9 cellular contexts compared by ENCODE assay signal in the genomic region with DNA sequence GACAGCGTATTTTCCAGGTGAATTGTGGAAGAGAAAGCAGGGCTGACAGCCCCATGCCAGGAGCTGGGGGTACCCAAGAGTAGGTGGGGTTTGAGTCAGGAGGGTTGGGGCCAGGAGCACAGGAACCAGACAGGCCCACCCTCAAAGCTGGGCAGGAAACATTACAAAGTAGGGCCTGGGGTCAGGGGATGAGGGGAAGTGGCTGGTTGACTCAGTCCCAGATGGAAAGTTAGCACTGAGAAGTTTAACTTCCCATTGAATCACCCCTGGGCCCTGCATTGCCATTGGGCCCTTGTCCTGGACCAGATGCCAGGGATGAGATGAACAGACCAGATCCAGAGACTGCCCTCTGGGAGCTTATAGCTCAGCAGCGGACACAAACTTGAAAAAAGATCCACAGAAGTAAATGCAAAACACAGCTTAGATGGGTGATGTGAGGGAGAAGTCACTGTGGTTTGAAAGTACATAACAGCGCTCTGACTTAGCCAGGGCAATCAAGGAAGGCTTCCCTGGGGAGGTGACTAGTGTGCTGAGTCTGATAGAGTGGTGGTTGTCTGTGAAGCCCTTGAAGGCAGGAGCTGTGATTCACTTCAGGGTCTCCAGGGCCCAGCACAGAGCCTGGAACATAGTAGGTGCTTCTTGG. TPM values are rescaled to one million over a fixed set of nuclear protein-coding genes. Genes with fewer than 3 reads are reported as not detected.
DNase-seq lines count a peak whose midpoint lies in the region; ATAC-seq, FAIRE-seq and TF ChIP-seq lines count a peak whose summit lies in the region.
"Had no signal": no experiment of that assay in that cellular context is flagged by ENCODE, and none has a peak within 500 bp of the region (broad histone marks: within the 10 kb centered on the region; RNA-seq: fewer than 3 reads in every experiment).

No MANE protein-coding gene starts in this region.

- H4K12ac ChIP-seq in trophoblast cell (ENCODE audit: low read depth, low read length) = no peak overlapping the region

- H2BK120ac ChIP-seq in H1 (replicated peaks; ENCODE audit: low read depth, low read length) = no peak overlapping the region
- H2BK120ac ChIP-seq in trophoblast cell (ENCODE audit: insufficient read depth, low read length, poor library complexity) = no peak overlapping the region

- H3K27ac ChIP-seq in CD4-positive, alpha-beta T cell (ENCODE audit: low read depth, low read length) = no peak overlapping the region
- no peak overlapping the region for H3K27ac ChIP-seq in H1 (ENCODE audit: low read depth, low read length)
- H3K27ac ChIP-seq in trophoblast cell (ENCODE audit: low read depth, low read length) = no peak overlapping the region

- no peak for TF ChIP-seq CTCF in CD4-positive, alpha-beta T cell (IDR thresholded peaks at IDR 0.05)
- TF ChIP-seq CTCF in NB4 (IDR thresholded peaks at IDR 0.05; ENCODE audit: low read depth, low read length) (no peak), H1 (IDR thresholded peaks at IDR 0.05; ENCODE audit: control extremely low read depth in 1 of 3, insufficient read depth in 1 of 3, low read depth in 1 of 3, low read length in 3 of 3) (no peak)

- POLR2A ChIA-PET in CD4-positive, alpha-beta T cell (lab: Charles Lee) = interaction anchor here (0.7 to 3.5 kb wide), 5 partner anchors 10 to 64 kb away, joined by 3 to 39 read pairs (median 6); a partner anchor contains a TSS
- POLR2A ChIA-PET in H1 (lab: Charles Lee; ENCODE audit: partially characterized antibody) = interaction anchor here (0.8 to 6.6 kb wide), 5 partner anchors 10 to 194 kb away, joined by 3 to 65 read pairs (median 3); no protein-coding TSS in a partner anchor

- H2BK12ac ChIP-seq in H1 (ENCODE audit: low read depth, low read length) = 0 out of 2 replicates have a peak overlapping the region, but pooled peaks have one; percentile 27
- no peak overlapping the region for H2BK12ac ChIP-seq in trophoblast cell (ENCODE audit: low read length)

- intact Hi-C loops in CD4-positive, alpha-beta T cell (cut with DNase I, micrococcal nuclease) = loop anchor here (5.0 to 10.0 kb wide), 3 partner anchors 61 to 113 kb away; a partner anchor contains a TSS

- H3K23ac ChIP-seq in H1 (ENCODE audit: insufficient read length) (no peak overlapping the region), trophoblast cell (ENCODE audit: low read length) (no peak overlapping the region)

- H3K4me3 Mint-ChIP-seq in CD4-positive, alpha-beta T cell = peak overlapping the region; percentile 89

- H3K9me3 ChIP-seq in CD4-positive, alpha-beta T cell (ENCODE audit: control insufficient read depth, low read length) = no peaks in the 10 kb centered on the region
- no peaks in the 10 kb centered on the region for H3K9me3 ChIP-seq in H1 (ENCODE audit: insufficient read depth in 2 of 2, low read depth in 1 of 2, low read length in 1 of 2)
- no peaks in the 10 kb centered on the region for H3K9me3 ChIP-seq in trophoblast cell (ENCODE audit: insufficient read depth, low read depth, low read length)

- H3K27ac Mint-ChIP-seq in CD4-positive, alpha-beta T cell = peak overlapping the region; percentile 71

- H2AK5ac ChIP-seq in H1 (ENCODE audit: low read depth, low read length) (no peak overlapping the region), trophoblast cell (ENCODE audit: low read length) (no peak overlapping the region)

- peaks cover 17% of the 10 kb centered on the region for H3K23me2 ChIP-seq in H1 (ENCODE audit: low read depth, low read length)

- no peak for TF ChIP-seq POLR2A in NB4 (IDR thresholded peaks at IDR 0.05; ENCODE audit: extremely low read depth, insufficient read length)
- TF ChIP-seq POLR2A in H1 (IDR thresholded peaks at IDR 0.05; ENCODE audit: control extremely low read depth in 1 of 2, low read depth in 2 of 2, low read length in 2 of 2) = peak in 1 of 2 experiments; percentile 26; a peak in 1 of 3 replicates

- TF ChIP-seq EP300 in H1 (IDR thresholded peaks at IDR 0.05; ENCODE audit: borderline replicate concordance in 1 of 2, low read depth in 2 of 2, low read length in 2 of 2) = no peak

- no peak overlapping the region for H3K4ac ChIP-seq in H1 (replicated peaks; ENCODE audit: insufficient read length, low read depth, low read length)
- H3K4ac ChIP-seq in trophoblast cell (ENCODE audit: low read depth, low read length) = peak overlapping the region; percentile 76

- H2AFZ ChIP-seq in H1 (ENCODE audit: low read length) (no peak overlapping the region), trophoblast cell (ENCODE audit: insufficient read depth, low read length, poor library complexity) (no peak overlapping the region)

- H3K4me1 Mint-ChIP-seq in CD4-positive, alpha-beta T cell (ENCODE audit: low read depth) = peaks cover 26% of the 10 kb centered on the region

- no peaks in the 10 kb centered on the region for H3K27me3 Mint-ChIP-seq in CD4-positive, alpha-beta T cell

- H3K4me3 ChIP-seq in NB4 (ENCODE audit: low read depth, low read length) = no peak overlapping the region
- H3K4me3 ChIP-seq in H1 (ENCODE audit: extremely low read depth in 1 of 4, insufficient read depth in 2 of 4, low read depth in 3 of 4, low read length in 4 of 4) = peak overlapping the region in 2 of 4 experiments; percentile 66 to 82; a peak in 3 of 8 replicates
- no peak overlapping the region for H3K4me3 ChIP-seq in trophoblast cell (ENCODE audit: low read depth, low read length)

- H4K91ac ChIP-seq in H1 (replicated peaks; ENCODE audit: insufficient read length, low read length) = no peak overlapping the region
- H4K91ac ChIP-seq in trophoblast cell (ENCODE audit: low read depth, low read length) = no peak overlapping the region

- no peak overlapping the region for H2BK20ac ChIP-seq in H1 (ENCODE audit: low read length)

- H4K20me1 ChIP-seq in H1 (replicated peaks in 1 of 2; ENCODE audit: control insufficient read depth in 1 of 2, insufficient read depth in 2 of 2, low read length in 2 of 2) = peaks cover 7 to 11% of the 10 kb centered on the region in 2 experiments

- H3K14ac ChIP-seq in H1 (ENCODE audit: insufficient read length) (no peak overlapping the region), trophoblast cell (ENCODE audit: low read length) (no peak overlapping the region)

- H3K79me1 ChIP-seq in H1 (ENCODE audit: low read depth, low read length) (no peaks in the 10 kb centered on the region), trophoblast cell (ENCODE audit: low read length) (peaks cover 17% of the 10 kb centered on the region)

- H3K79me2 ChIP-seq in H1 (ENCODE audit: control insufficient read depth in 1 of 2, insufficient read depth in 2 of 2, low read length in 2 of 2) = peaks cover 2 to 21% of the 10 kb centered on the region in 2 experiments; a peak in 2 of 4 replicates
- H3K79me2 ChIP-seq in trophoblast cell (ENCODE audit: control insufficient read depth, insufficient read depth, low read length, poor library complexity) = peaks cover 13% of the 10 kb centered on the region

- no peak overlapping the region for H3K56ac ChIP-seq in H1 (replicated peaks; ENCODE audit: insufficient read length, low read depth, low read length)

- H3K9ac ChIP-seq in H1 (replicated peaks in 1 of 4; ENCODE audit: extremely low read depth in 1 of 4, low read depth in 3 of 4, low read length in 3 of 4) (no peak overlapping the region), trophoblast cell (ENCODE audit: low read length) (no peak overlapping the region)

- H3K36me3 ChIP-seq in H1 (ENCODE audit: control insufficient read depth in 2 of 4, insufficient read depth in 4 of 4, low read length in 3 of 4) (no peaks in the 10 kb centered on the region), trophoblast cell (ENCODE audit: control insufficient read depth in 1 of 2, insufficient read depth in 2 of 2, low read length in 2 of 2) (peaks cover 0 to 10% of the 10 kb centered on the region in 2 experiments)

- ATAC-seq in CD4-positive, alpha-beta T cell (ENCODE audit: poor library complexity) = no peak
- ATAC-seq in HG02798 (IDR thresholded peaks at IDR 0.05; ENCODE audit: poor library complexity, unreplicated experiment) (no peak), HG03354 (IDR thresholded peaks at IDR 0.05; ENCODE audit: poor library complexity, severe bottlenecking, unreplicated experiment) (no peak), GM18870 (IDR thresholded peaks at IDR 0.05; ENCODE audit: unreplicated experiment) (no peak)

- H3K4me2 ChIP-seq in H1 (ENCODE audit: insufficient read depth in 1 of 2, low read depth in 2 of 2, low read length in 2 of 2) (peak overlapping the region; percentile 76 to 90; a peak in 3 of 4 replicates), trophoblast cell (ENCODE audit: low read length) (peak overlapping the region; percentile 96)

- H4K8ac ChIP-seq in H1 (ENCODE audit: extremely low read depth, insufficient read depth, low read length) (no peak overlapping the region), trophoblast cell (ENCODE audit: low read depth, low read length) (no peak overlapping the region)

- no peak for TF ChIP-seq RAD21 in H1 (IDR thresholded peaks at IDR 0.05 in 1 of 2, conservative IDR thresholded peaks at IDR 0.05 in 1 of 2; ENCODE audit: low read depth in 2 of 2, low read length in 2 of 2)

- H3K9me3 Mint-ChIP-seq in CD4-positive, alpha-beta T cell = no peaks in the 10 kb centered on the region

- CTCF ChIA-PET in CD4-positive, alpha-beta T cell (lab: Charles Lee) = no interaction called here
- CTCF ChIA-PET in H1 (lab: Charles Lee; ENCODE audit: partially characterized antibody) = interaction anchor here (0.6 to 2.8 kb wide), 13 partner anchors 8 to 152 kb away, joined by 3 to 12 read pairs (median 3); no protein-coding TSS in a partner anchor

- peaks cover 0 to 10% (median 6%) of the 10 kb centered on the region in 4 experiments; a peak in 6 of 7 replicates for H3K4me1 ChIP-seq in H1 (replicated peaks in 1 of 4; ENCODE audit: control insufficient read depth in 3 of 4, insufficient read depth in 4 of 4, low read length in 3 of 4)
- peaks cover 12% of the 10 kb centered on the region in 2 experiments for H3K4me1 ChIP-seq in trophoblast cell (ENCODE audit: control insufficient read depth in 1 of 2, insufficient read depth in 2 of 2, low read length in 2 of 2)

- H4K5ac ChIP-seq in H1 (ENCODE audit: insufficient read length, low read depth, low read length) = no peak overlapping the region

- FAIRE-seq in H1 (lab: Jason Lieb, UNC) = no peak

- H3K18ac ChIP-seq in H1 (ENCODE audit: extremely low read depth, low read length) (no peak overlapping the region), trophoblast cell (ENCODE audit: low read length) (no peak overlapping the region)

- H3K27me3 ChIP-seq in CD4-positive, alpha-beta T cell (ENCODE audit: control insufficient read depth, insufficient read depth, low read length) = no peaks in the 10 kb centered on the region
- peaks cover 0 to 14% (median 11%) of the 10 kb centered on the region in 4 experiments; a peak in 5 of 7 replicates for H3K27me3 ChIP-seq in H1 (replicated peaks in 1 of 4; ENCODE audit: control insufficient read depth in 3 of 4, extremely low read depth in 1 of 4, insufficient read depth in 3 of 4, low read length in 3 of 4)
- no peaks in the 10 kb centered on the region for H3K27me3 ChIP-seq in trophoblast cell (ENCODE audit: insufficient read depth, low read length)

- H2BK15ac ChIP-seq in H1 (ENCODE audit: low read length) = 0 out of 2 replicates have a peak overlapping the region, but pooled peaks have one; percentile 29

- 80% methylated on average over 3 of the region's 3 CpGs; no CpG with 5 or more reads in 1 of the 2 experiments for WGBS in H1 (ENCODE audit: extremely low coverage in 1 of 2, insufficient coverage in 1 of 2, insufficient read length in 1 of 2, insufficient replicate concordance in 2 of 2, low coverage in 1 of 2, low lambda C conversion rate in 2 of 2, missing lambda C conversion rate in 1 of 2), 2 experiments
- WGBS in trophoblast cell (ENCODE audit: extremely low coverage, insufficient coverage, insufficient read length) = no CpG with 5 or more reads among the region's 3 CpGs

- no peak overlapping the region for H2BK5ac ChIP-seq in H1 (ENCODE audit: low read depth, low read length)
- H2BK5ac ChIP-seq in trophoblast cell (ENCODE audit: low read depth, low read length, poor library complexity) = no peak overlapping the region

- H3K36me3 Mint-ChIP-seq in CD4-positive, alpha-beta T cell (ENCODE audit: low read depth) = no peaks in the 10 kb centered on the region

- no peak for DNase-seq in CD4-positive, alpha-beta T cell
- DNase-seq in NB4 (ENCODE audit: low read depth) (peak; percentile 39), H1 (ENCODE audit: low read depth in 1 of 2, low spot score in 2 of 2) (no peak), trophoblast cell (peak in 1 of 2 donors; percentile 30), middle frontal gyrus (ENCODE audit: extremely low spot score, low spot score) (no peak)
- DNase-seq: NCI-H524 treated with DMSO at 0.1 percent for 48 hours had no signal

RNA-seq across cellular contexts. Expression of a gene that starts 2.2 kb away (rescaled TPM):
- 10 to 100 TPM; 25.6 to 27.3 TPM for total RNA-seq in CD4-positive, alpha-beta T cell
- 6.2 and 6.3 TPM in 2 replicates for total RNA-seq in H1 (2021; fragmentation: NEBNext Ultra II Directional; extraction: Animal tissue kit (Norgen Biotek cat#: 25700))
- polyA plus RNA-seq in H1 (2011; rRNA removed) = 1.5 and 2.4 TPM in 2 replicates
- 2.9 TPM for polyA plus RNA-seq in H1 (2011; cell fraction: cytosol; rRNA removed)
- 2.1 TPM for polyA plus RNA-seq in H1 (2011; cell fraction: nucleus; rRNA removed)
- polyA plus RNA-seq in H1 (2012, experiment 1 of 2) = 3.3 to 4.4 TPM (median 4.0 TPM) in 4 replicates
- polyA plus RNA-seq in H1 (2012, experiment 2 of 2) = 4.4 TPM
- polyA plus RNA-seq in H1 (2013, experiment 1 of 2) = 4.0 TPM
- 4.0 TPM for polyA plus RNA-seq in H1 (2013, experiment 2 of 2)
- polyA minus RNA-seq in H1 (2011; rRNA and poly(A)+ RNA removed) = 1.0 and 1.3 TPM in 2 replicates
- polyA minus RNA-seq in H1 (2011; cell fraction: cytosol; rRNA and poly(A)+ RNA removed) = 3.1 TPM
- 4.4 TPM for polyA minus RNA-seq in H1 (2011; cell fraction: nucleus; rRNA and poly(A)+ RNA removed)
- polyA plus RNA-seq in trophoblast cell (2013) = 36.7 and 39.8 TPM in 2 replicates

RNA-seq across cellular contexts. Expression of a gene that starts 22.3 kb away (rescaled TPM):
- total RNA-seq in CD4-positive, alpha-beta T cell = 10 to 100 TPM; 48.8 to 50.2 TPM
- total RNA-seq in H1 (2021; fragmentation: NEBNext Ultra II Directional; extraction: Animal tissue kit (Norgen Biotek cat#: 25700)) = 13.2 and 14.2 TPM in 2 replicates
- 21.0 and 36.0 TPM in 2 replicates for polyA plus RNA-seq in H1 (2011; rRNA removed)
- polyA plus RNA-seq in H1 (2011; cell fraction: cytosol; rRNA removed) = 22.6 TPM
- 133 TPM for polyA plus RNA-seq in H1 (2011; cell fraction: nucleus; rRNA removed)
- 12.9 to 21.4 TPM (median 16.6 TPM) in 4 replicates for polyA plus RNA-seq in H1 (2012, experiment 1 of 2)
- 9.4 TPM for polyA plus RNA-seq in H1 (2012, experiment 2 of 2)
- 8.7 TPM for polyA plus RNA-seq in H1 (2013, experiment 1 of 2)
- 7.3 TPM for polyA plus RNA-seq in H1 (2013, experiment 2 of 2)
- 43.1 and 49.8 TPM in 2 replicates for polyA minus RNA-seq in H1 (2011; rRNA and poly(A)+ RNA removed)
- 21.7 TPM for polyA minus RNA-seq in H1 (2011; cell fraction: cytosol; rRNA and poly(A)+ RNA removed)
- 103 TPM for polyA minus RNA-seq in H1 (2011; cell fraction: nucleus; rRNA and poly(A)+ RNA removed)
- 5.6 and 7.2 TPM in 2 replicates for polyA plus RNA-seq in trophoblast cell (2013)
